ENCODE assay signal across 19 cellular contexts in the genomic region with DNA sequence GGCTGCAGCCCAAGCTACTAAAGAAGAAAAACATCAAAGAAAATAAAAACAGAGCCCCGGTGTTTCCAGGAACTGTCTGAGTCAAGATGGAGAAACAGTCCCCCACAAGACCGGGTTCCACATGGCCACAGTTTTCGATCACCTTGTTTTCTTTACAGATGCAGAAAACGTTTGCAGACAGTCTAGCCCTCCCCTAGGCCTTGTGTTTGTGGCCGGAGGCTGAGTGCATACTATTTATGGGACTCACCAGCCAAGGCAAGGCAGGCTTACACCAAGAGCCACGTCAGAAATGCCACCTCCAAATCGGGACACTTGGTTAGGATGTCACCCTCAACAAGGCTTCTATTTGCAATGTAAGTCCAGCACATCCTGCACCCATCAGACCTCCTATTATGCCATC.
DNase-seq lines count a peak whose midpoint lies in the region; ATAC-seq and TF ChIP-seq lines count a peak whose summit lies in the region.
"Had no signal": no experiment of that assay in that cellular context is flagged by ENCODE, and none has a peak within 500 bp of the region (broad histone marks: within the 10 kb centered on the region; RNA-seq: fewer than 3 reads in every experiment).

No MANE protein-coding gene starts in this region.

- H3F3A ChIP-seq in smooth muscle cell (ENCODE audit: low read depth), result peaks cover 13% of the 10 kb centered on the region

- H3K4me3 ChIP-seq in left ventricle myocardium inferior (no peak overlapping the region), right cardiac atrium (ENCODE audit: low read length) (no peak overlapping the region), smooth muscle cell (no peak overlapping the region), gastrocnemius medialis (no peak overlapping the region)

- no peak for ATAC-seq in right cardiac atrium
- ATAC-seq in gastrocnemius medialis, result no peak
- ATAC-seq: CD8-positive, alpha-beta T cell had no signal

- TF ChIP-seq CTCF in left ventricle myocardium inferior (IDR thresholded peaks at IDR 0.05; ENCODE audit: borderline replicate concordance), result no peak
- no peak for TF ChIP-seq CTCF in nephron progenitor cell (IDR thresholded peaks at IDR 0.05)
- TF ChIP-seq CTCF in smooth muscle cell (IDR thresholded peaks at IDR 0.05; ENCODE audit: borderline replicate concordance, insufficient read depth, poor library complexity, severe bottlenecking), result no peak
- TF ChIP-seq CTCF in gastrocnemius medialis (IDR thresholded peaks at IDR 0.05 in 4 of 5, conservative IDR thresholded peaks at IDR 0.05 in 1 of 5), result no peak

- intact Hi-C loops in left ventricle myocardium inferior (cut with micrococcal nuclease) (no loop called here), right cardiac atrium (cut with DNase I) (loop anchor here in 2 of 4 donors (10.0 kb wide), 1 partner anchor 96 kb away; a partner anchor contains a TSS), gastrocnemius medialis (cut with DNase I; ENCODE audit: low total_unique reads) (no loop called here)

- H4K20me1 ChIP-seq in smooth muscle cell (ENCODE audit: low read depth), result no peaks in the 10 kb centered on the region

- H3K4me1 Mint-ChIP-seq in nephron progenitor cell, result peaks cover 40% of the 10 kb centered on the region
- H3K4me1 Mint-ChIP-seq: IgD-negative memory B cell had no signal

- H3K9me3 ChIP-seq in left ventricle myocardium inferior (replicated peaks) (no peaks in the 10 kb centered on the region), right cardiac atrium (ENCODE audit: control insufficient read depth, low read length) (no peaks in the 10 kb centered on the region), smooth muscle cell (replicated peaks; ENCODE audit: low read depth) (no peaks in the 10 kb centered on the region), gastrocnemius medialis (no peaks in the 10 kb centered on the region)

- H3K79me2 ChIP-seq in smooth muscle cell (ENCODE audit: low read depth), result no peaks in the 10 kb centered on the region

- peak overlapping the region; percentile 13 for H2AFZ ChIP-seq in smooth muscle cell (ENCODE audit: low read depth)

- DNase-seq in left ventricle myocardium inferior (no peak), right cardiac atrium (no peak), nephron progenitor cell (no peak), smooth muscle cell (lab: John Stamatoyannopoulos, UW; ENCODE audit: unreplicated experiment) (no peak), hypothalamus (lab: John Stamatoyannopoulos, UW) (no peak), dedifferentiated amniotic fluid mesenchymal stem cell (ENCODE audit: extremely low spot score) (no peak), gastrocnemius medialis (no peak)
- DNase-seq: AML-193; CD8-positive, alpha-beta T cell; DMS153; MV-4-11; NCI-H1105 treated with DMSO at 0.1 percent for 48 hours; NCI-H2081; NCI-H2171; NCI-H345; NCI-H524; NCI-H774; OCI-M1 had no signal

- peak overlapping the region; percentile 63 for H3K4me2 ChIP-seq in smooth muscle cell

- WGBS in right cardiac atrium, result 65% methylated on average over 7 of the region's 7 CpGs
- 50% methylated on average over 7 of the region's 7 CpGs for WGBS in smooth muscle cell (ENCODE audit: low lambda C conversion rate)

- H3K27me3 ChIP-seq in left ventricle myocardium inferior (ENCODE audit: low read depth) (no peaks in the 10 kb centered on the region), right cardiac atrium (ENCODE audit: control insufficient read depth, insufficient read depth) (no peaks in the 10 kb centered on the region), smooth muscle cell (ENCODE audit: low read depth) (no peaks in the 10 kb centered on the region), gastrocnemius medialis (no peaks in the 10 kb centered on the region)

- peak overlapping the region; percentile 50 for H3K4me3 Mint-ChIP-seq in nephron progenitor cell
- H3K4me3 Mint-ChIP-seq: CD8-positive, alpha-beta T cell; IgD-negative memory B cell had no signal

- H3K27ac Mint-ChIP-seq in nephron progenitor cell, result peak overlapping the region; percentile 76
- H3K27ac Mint-ChIP-seq: CD8-positive, alpha-beta T cell; IgD-negative memory B cell had no signal

- H3K27me3 Mint-ChIP-seq in nephron progenitor cell (ENCODE audit: low read depth, poor library complexity), result no peaks in the 10 kb centered on the region
- H3K27me3 Mint-ChIP-seq: IgD-negative memory B cell had no signal

- peaks cover 64% of the 10 kb centered on the region for H3K36me3 Mint-ChIP-seq in nephron progenitor cell (ENCODE audit: low read depth)
- H3K36me3 Mint-ChIP-seq: CD8-positive, alpha-beta T cell; IgD-negative memory B cell had no signal

- H3K9me3 Mint-ChIP-seq in nephron progenitor cell, result peaks cover 32% of the 10 kb centered on the region
- H3K9me3 Mint-ChIP-seq: CD8-positive, alpha-beta T cell had no signal

- H3K9ac ChIP-seq in smooth muscle cell (ENCODE audit: low read depth), result no peak overlapping the region

- TF ChIP-seq POLR2A in gastrocnemius medialis (IDR thresholded peaks at IDR 0.05), result no peak

- H3K27ac ChIP-seq in left ventricle myocardium inferior (replicated peaks) (peak overlapping the region; percentile 78), right cardiac atrium (ENCODE audit: low read length) (no peak overlapping the region), smooth muscle cell (ENCODE audit: low read depth) (peak overlapping the region; percentile 67), gastrocnemius medialis (no peak overlapping the region)

- H3K36me3 ChIP-seq in left ventricle myocardium inferior (no peaks in the 10 kb centered on the region), smooth muscle cell (ENCODE audit: low read depth) (no peaks in the 10 kb centered on the region), gastrocnemius medialis (no peaks in the 10 kb centered on the region)

- peaks cover 19% of the 10 kb centered on the region for H3K4me1 ChIP-seq in left ventricle myocardium inferior
- no peaks in the 10 kb centered on the region for H3K4me1 ChIP-seq in right cardiac atrium (ENCODE audit: control insufficient read depth, insufficient read depth, low read length)
- peaks cover 9% of the 10 kb centered on the region for H3K4me1 ChIP-seq in smooth muscle cell (ENCODE audit: low read depth)
- H3K4me1 ChIP-seq in gastrocnemius medialis, result no peaks in the 10 kb centered on the region

- in situ Hi-C loops in gastrocnemius medialis (cut with MboI; ENCODE audit: low sequenced_read_pairs in 4 of 4), result no loop called here

Comparison
In these comparisons a context has a peak if more than half of its experiments do, and no peak if none do; other contexts are left out.
1. H3K27ac ChIP-seq: peak in left ventricle myocardium inferior (single experiment) and smooth muscle cell (single experiment); none in right cardiac atrium (single experiment) and gastrocnemius medialis (0 of 4).